In the genomic region with DNA sequence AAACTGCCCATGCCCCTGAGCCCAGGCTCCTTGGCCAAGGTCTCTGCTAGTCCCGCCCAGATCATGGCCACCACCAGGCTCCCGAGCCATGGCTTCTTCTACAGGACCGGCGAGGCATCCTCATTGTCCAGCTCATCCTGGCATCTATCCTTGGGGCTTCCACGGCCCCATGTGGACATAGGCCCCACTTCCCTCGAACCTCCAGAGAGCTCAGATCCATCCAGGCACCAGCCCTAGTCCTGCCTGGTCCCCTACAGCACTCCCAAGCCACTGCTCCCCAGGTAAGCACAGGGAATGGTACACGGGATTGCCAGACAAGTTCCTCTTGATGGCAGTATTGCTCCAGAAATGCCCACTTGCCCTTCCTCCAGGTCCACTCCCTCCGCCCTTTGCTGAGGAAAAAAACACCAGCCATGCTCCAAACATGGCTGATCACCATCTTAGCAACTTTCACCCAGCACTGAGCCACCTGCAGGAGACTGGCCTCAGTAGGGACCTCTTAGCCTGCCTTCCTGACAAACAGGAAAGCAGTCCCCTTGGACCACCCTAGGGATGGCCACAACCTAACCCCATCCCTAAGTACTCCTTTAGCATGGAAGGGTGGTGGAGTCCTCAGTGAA, we compare ENCODE assay signal across 1 cellular context.
TF ChIP-seq lines count a peak whose summit lies in the region.

No MANE protein-coding gene starts in this region.

TF ChIP-seq in HepG2, 621 proteins besides CTCF, POLR2A, EP300 and RAD21 (continued from another document and continues in another):
- no peak for TF ChIP-seq NFIC (IDR thresholded peaks at IDR 0.05; ENCODE audit: low read length)
- TF ChIP-seq CREM (IDR thresholded peaks at IDR 0.05): no peak; the same call in 1 of the 2 replicates
- TF ChIP-seq CREM (CRISPR knock-in tag; IDR thresholded peaks at IDR 0.05): no peak
- no peak for TF ChIP-seq U2AF1 (optimal IDR thresholded peaks at IDR 0.05; ENCODE audit: low read depth, low read length)
- TF ChIP-seq SATB2 (CRISPR knock-in tag; IDR thresholded peaks at IDR 0.05): no peak
- TF ChIP-seq PHF5A (CRISPR knock-in tag; IDR thresholded peaks at IDR 0.05; ENCODE audit: low read depth, unreplicated experiment): no peak
- TF ChIP-seq CEBPG (CRISPR knock-in tag; IDR thresholded peaks at IDR 0.05): no peak
- TF ChIP-seq, protein P1, sequence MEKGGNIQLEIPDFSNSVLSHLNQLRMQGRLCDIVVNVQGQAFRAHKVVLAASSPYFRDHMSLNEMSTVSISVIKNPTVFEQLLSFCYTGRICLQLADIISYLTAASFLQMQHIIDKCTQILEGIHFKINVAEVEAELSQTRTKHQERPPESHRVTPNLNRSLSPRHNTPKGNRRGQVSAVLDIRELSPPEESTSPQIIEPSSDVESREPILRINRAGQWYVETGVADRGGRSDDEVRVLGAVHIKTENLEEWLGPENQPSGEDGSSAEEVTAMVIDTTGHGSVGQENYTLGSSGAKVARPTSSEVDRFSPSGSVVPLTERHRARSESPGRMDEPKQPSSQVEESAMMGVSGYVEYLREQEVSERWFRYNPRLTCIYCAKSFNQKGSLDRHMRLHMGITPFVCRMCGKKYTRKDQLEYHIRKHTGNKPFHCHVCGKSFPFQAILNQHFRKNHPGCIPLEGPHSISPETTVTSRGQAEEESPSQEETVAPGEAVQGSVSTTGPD (CRISPR knock-in tag; IDR thresholded peaks at IDR 0.05): no peak
- no peak for TF ChIP-seq ZNF34 (CRISPR knock-in tag; IDR thresholded peaks at IDR 0.05; ENCODE audit: borderline replicate concordance)
- TF ChIP-seq, protein P2, sequence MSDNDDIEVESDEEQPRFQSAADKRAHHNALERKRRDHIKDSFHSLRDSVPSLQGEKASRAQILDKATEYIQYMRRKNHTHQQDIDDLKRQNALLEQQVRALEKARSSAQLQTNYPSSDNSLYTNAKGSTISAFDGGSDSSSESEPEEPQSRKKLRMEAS (IDR thresholded peaks at IDR 0.05): peak; percentile 48; the same call in 1 of the 2 replicates
- TF ChIP-seq MATR3 (CRISPR knock-in tag; IDR thresholded peaks at IDR 0.05): no peak
- no peak for TF ChIP-seq MED13 (CRISPR knock-in tag; IDR thresholded peaks at IDR 0.05)
- no peak for TF ChIP-seq ZNF180 (CRISPR knock-in tag; IDR thresholded peaks at IDR 0.05; ENCODE audit: borderline replicate concordance, low read depth)
- TF ChIP-seq, protein P3, sequence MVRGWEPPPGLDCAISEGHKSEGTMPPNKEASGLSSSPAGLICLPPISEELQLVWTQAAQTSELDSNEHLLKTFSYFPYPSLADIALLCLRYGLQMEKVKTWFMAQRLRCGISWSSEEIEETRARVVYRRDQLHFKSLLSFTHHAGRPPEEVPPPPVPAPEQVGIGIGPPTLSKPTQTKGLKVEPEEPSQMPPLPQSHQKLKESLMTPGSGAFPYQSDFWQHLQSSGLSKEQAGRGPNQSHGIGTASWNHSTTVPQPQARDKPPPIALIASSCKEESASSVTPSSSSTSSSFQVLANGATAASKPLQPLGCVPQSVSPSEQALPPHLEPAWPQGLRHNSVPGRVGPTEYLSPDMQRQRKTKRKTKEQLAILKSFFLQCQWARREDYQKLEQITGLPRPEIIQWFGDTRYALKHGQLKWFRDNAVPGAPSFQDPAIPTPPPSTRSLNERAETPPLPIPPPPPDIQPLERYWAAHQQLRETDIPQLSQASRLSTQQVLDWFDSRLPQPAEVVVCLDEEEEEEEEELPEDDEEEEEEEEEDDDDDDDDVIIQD (CRISPR knock-in tag; IDR thresholded peaks at IDR 0.05; ENCODE audit: low read depth): no peak
- no peak for TF ChIP-seq ZNF33A (CRISPR knock-in tag; IDR thresholded peaks at IDR 0.05; ENCODE audit: borderline replicate concordance)
- TF ChIP-seq ZC3H4 (CRISPR knock-in tag; IDR thresholded peaks at IDR 0.05; ENCODE audit: borderline replicate concordance): no peak
- no peak for TF ChIP-seq ZIK1 (CRISPR knock-in tag; IDR thresholded peaks at IDR 0.05; ENCODE audit: borderline replicate concordance, low read depth)
- TF ChIP-seq KLF12 (CRISPR knock-in tag; IDR thresholded peaks at IDR 0.05; ENCODE audit: borderline replicate concordance): no peak
- TF ChIP-seq ZNF367 (CRISPR knock-in tag; IDR thresholded peaks at IDR 0.05; ENCODE audit: borderline replicate concordance): no peak
- TF ChIP-seq, protein P4, sequence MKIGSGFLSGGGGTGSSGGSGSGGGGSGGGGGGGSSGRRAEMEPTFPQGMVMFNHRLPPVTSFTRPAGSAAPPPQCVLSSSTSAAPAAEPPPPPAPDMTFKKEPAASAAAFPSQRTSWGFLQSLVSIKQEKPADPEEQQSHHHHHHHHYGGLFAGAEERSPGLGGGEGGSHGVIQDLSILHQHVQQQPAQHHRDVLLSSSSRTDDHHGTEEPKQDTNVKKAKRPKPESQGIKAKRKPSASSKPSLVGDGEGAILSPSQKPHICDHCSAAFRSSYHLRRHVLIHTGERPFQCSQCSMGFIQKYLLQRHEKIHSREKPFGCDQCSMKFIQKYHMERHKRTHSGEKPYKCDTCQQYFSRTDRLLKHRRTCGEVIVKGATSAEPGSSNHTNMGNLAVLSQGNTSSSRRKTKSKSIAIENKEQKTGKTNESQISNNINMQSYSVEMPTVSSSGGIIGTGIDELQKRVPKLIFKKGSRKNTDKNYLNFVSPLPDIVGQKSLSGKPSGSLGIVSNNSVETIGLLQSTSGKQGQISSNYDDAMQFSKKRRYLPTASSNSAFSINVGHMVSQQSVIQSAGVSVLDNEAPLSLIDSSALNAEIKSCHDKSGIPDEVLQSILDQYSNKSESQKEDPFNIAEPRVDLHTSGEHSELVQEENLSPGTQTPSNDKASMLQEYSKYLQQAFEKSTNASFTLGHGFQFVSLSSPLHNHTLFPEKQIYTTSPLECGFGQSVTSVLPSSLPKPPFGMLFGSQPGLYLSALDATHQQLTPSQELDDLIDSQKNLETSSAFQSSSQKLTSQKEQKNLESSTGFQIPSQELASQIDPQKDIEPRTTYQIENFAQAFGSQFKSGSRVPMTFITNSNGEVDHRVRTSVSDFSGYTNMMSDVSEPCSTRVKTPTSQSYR (CRISPR knock-in tag; IDR thresholded peaks at IDR 0.05; ENCODE audit: borderline replicate concordance): no peak
- TF ChIP-seq, protein P5, sequence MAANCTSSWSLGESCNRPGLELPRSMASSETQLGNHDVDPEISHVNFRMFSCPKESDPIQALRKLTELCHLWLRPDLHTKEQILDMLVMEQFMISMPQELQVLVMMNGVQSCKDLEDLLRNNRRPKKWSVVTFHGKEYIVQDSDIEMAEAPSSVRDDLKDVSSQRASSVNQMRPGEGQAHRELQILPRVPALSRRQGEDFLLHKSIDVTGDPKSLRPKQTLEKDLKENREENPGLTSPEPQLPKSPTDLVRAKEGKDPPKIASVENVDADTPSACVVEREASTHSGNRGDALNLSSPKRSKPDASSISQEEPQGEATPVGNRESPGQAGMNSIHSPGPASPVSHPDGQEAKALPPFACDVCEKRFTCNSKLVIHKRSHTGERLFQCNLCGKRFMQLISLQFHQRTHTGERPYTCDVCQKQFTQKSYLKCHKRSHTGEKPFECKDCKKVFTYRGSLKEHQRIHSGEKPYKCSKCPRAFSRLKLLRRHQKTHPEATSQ (CRISPR knock-in tag; IDR thresholded peaks at IDR 0.05; ENCODE audit: borderline replicate concordance): no peak
- no peak for TF ChIP-seq GZF1 (CRISPR knock-in tag; IDR thresholded peaks at IDR 0.05)
- 0 out of 2 replicates have a peak, but pooled peaks have one; percentile 51 for TF ChIP-seq ZMYM4 (CRISPR knock-in tag; IDR thresholded peaks at IDR 0.05)
- no peak for TF ChIP-seq ZBTB8A (CRISPR knock-in tag; IDR thresholded peaks at IDR 0.05; ENCODE audit: borderline replicate concordance, low read depth)
- TF ChIP-seq NPAS2 (CRISPR knock-in tag; IDR thresholded peaks at IDR 0.05; ENCODE audit: borderline replicate concordance): no peak
- peak; percentile 65; the same call in 1 of the 2 replicates for TF ChIP-seq REPIN1 (CRISPR knock-in tag; IDR thresholded peaks at IDR 0.05; ENCODE audit: borderline replicate concordance, low read depth)
- TF ChIP-seq, protein P6, sequence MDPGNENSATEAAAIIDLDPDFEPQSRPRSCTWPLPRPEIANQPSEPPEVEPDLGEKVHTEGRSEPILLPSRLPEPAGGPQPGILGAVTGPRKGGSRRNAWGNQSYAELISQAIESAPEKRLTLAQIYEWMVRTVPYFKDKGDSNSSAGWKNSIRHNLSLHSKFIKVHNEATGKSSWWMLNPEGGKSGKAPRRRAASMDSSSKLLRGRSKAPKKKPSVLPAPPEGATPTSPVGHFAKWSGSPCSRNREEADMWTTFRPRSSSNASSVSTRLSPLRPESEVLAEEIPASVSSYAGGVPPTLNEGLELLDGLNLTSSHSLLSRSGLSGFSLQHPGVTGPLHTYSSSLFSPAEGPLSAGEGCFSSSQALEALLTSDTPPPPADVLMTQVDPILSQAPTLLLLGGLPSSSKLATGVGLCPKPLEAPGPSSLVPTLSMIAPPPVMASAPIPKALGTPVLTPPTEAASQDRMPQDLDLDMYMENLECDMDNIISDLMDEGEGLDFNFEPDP (CRISPR knock-in tag; conservative IDR thresholded peaks at IDR 0.05): no peak
- TF ChIP-seq RXRA (CRISPR knock-in tag; IDR thresholded peaks at IDR 0.05): no peak
- no peak for TF ChIP-seq ZNF296 (CRISPR knock-in tag; conservative IDR thresholded peaks at IDR 0.05)
- TF ChIP-seq ZNF430 (CRISPR knock-in tag; IDR thresholded peaks at IDR 0.05): no peak
- TF ChIP-seq ADNP (CRISPR knock-in tag; IDR thresholded peaks at IDR 0.05): no peak
- no peak for TF ChIP-seq FOXK1 (CRISPR knock-in tag; IDR thresholded peaks at IDR 0.05; ENCODE audit: borderline replicate concordance, low read depth)
- no peak for TF ChIP-seq TP53 (CRISPR knock-in tag; conservative IDR thresholded peaks at IDR 0.05)
- no peak for TF ChIP-seq SCMH1 (CRISPR knock-in tag; IDR thresholded peaks at IDR 0.05; ENCODE audit: borderline replicate concordance)
- TF ChIP-seq ZNF7 (CRISPR knock-in tag; IDR thresholded peaks at IDR 0.05): no peak
- TF ChIP-seq SP4 (CRISPR knock-in tag; IDR thresholded peaks at IDR 0.05): no peak
- TF ChIP-seq, protein P7, sequence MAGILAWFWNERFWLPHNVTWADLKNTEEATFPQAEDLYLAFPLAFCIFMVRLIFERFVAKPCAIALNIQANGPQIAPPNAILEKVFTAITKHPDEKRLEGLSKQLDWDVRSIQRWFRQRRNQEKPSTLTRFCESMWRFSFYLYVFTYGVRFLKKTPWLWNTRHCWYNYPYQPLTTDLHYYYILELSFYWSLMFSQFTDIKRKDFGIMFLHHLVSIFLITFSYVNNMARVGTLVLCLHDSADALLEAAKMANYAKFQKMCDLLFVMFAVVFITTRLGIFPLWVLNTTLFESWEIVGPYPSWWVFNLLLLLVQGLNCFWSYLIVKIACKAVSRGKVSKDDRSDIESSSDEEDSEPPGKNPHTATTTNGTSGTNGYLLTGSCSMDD (CRISPR knock-in tag; IDR thresholded peaks at IDR 0.05): no peak
- no peak for TF ChIP-seq NFATC3 (CRISPR knock-in tag; IDR thresholded peaks at IDR 0.05)
- TF ChIP-seq HMG20A (CRISPR knock-in tag; IDR thresholded peaks at IDR 0.05; ENCODE audit: borderline replicate concordance): no peak
- TF ChIP-seq, protein P8, sequence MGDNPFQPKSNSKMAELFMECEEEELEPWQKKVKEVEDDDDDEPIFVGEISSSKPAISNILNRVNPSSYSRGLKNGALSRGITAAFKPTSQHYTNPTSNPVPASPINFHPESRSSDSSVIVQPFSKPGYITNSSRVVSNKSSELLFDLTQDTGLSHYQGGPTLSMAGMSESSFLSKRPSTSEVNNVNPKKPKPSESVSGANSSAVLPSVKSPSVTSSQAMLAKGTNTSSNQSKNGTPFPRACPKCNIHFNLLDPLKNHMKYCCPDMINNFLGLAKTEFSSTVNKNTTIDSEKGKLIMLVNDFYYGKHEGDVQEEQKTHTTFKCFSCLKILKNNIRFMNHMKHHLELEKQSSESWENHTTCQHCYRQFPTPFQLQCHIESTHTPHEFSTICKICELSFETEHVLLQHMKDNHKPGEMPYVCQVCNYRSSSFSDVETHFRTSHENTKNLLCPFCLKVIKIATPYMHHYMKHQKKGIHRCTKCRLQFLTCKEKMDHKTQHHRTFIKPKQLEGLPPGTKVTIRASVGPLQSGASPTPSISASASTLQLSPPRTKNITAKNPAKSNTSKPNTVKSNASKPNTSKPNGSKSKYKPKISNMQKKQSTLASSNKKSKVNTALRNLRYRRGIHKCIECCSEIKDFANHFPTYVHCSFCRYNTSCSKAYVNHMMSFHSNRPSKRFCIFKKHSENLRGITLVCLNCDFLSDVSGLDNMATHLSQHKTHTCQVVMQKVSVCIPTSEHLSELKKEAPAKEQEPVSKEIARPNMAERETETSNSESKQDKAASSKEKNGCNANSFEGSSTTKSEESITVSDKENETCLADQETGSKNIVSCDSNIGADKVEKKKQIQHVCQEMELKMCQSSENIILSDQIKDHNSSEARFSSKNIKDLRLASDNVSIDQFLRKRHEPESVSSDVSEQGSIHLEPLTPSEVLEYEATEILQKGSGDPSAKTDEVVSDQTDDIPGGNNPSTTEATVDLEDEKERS (CRISPR knock-in tag; IDR thresholded peaks at IDR 0.05): no peak
- TF ChIP-seq, protein P9, sequence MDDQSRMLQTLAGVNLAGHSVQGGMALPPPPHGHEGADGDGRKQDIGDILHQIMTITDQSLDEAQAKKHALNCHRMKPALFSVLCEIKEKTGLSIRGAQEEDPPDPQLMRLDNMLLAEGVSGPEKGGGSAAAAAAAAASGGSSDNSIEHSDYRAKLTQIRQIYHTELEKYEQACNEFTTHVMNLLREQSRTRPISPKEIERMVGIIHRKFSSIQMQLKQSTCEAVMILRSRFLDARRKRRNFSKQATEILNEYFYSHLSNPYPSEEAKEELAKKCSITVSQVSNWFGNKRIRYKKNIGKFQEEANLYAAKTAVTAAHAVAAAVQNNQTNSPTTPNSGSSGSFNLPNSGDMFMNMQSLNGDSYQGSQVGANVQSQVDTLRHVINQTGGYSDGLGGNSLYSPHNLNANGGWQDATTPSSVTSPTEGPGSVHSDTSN (CRISPR knock-in tag; IDR thresholded peaks at IDR 0.05; ENCODE audit: borderline replicate concordance): no peak
- TF ChIP-seq, protein P10, sequence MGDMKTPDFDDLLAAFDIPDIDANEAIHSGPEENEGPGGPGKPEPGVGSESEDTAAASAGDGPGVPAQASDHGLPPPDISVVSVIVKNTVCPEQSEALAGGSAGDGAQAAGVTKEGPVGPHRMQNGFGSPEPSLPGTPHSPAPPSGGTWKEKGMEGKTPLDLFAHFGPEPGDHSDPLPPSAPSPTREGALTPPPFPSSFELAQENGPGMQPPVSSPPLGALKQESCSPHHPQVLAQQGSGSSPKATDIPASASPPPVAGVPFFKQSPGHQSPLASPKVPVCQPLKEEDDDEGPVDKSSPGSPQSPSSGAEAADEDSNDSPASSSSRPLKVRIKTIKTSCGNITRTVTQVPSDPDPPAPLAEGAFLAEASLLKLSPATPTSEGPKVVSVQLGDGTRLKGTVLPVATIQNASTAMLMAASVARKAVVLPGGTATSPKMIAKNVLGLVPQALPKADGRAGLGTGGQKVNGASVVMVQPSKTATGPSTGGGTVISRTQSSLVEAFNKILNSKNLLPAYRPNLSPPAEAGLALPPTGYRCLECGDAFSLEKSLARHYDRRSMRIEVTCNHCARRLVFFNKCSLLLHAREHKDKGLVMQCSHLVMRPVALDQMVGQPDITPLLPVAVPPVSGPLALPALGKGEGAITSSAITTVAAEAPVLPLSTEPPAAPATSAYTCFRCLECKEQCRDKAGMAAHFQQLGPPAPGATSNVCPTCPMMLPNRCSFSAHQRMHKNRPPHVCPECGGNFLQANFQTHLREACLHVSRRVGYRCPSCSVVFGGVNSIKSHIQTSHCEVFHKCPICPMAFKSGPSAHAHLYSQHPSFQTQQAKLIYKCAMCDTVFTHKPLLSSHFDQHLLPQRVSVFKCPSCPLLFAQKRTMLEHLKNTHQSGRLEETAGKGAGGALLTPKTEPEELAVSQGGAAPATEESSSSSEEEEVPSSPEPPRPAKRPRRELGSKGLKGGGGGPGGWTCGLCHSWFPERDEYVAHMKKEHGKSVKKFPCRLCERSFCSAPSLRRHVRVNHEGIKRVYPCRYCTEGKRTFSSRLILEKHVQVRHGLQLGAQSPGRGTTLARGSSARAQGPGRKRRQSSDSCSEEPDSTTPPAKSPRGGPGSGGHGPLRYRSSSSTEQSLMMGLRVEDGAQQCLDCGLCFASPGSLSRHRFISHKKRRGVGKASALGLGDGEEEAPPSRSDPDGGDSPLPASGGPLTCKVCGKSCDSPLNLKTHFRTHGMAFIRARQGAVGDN (CRISPR knock-in tag; IDR thresholded peaks at IDR 0.05): peak; percentile 43
- TF ChIP-seq ZNF484 (CRISPR knock-in tag; IDR thresholded peaks at IDR 0.05; ENCODE audit: borderline replicate concordance, low read depth): no peak
